In the genomic region with DNA sequence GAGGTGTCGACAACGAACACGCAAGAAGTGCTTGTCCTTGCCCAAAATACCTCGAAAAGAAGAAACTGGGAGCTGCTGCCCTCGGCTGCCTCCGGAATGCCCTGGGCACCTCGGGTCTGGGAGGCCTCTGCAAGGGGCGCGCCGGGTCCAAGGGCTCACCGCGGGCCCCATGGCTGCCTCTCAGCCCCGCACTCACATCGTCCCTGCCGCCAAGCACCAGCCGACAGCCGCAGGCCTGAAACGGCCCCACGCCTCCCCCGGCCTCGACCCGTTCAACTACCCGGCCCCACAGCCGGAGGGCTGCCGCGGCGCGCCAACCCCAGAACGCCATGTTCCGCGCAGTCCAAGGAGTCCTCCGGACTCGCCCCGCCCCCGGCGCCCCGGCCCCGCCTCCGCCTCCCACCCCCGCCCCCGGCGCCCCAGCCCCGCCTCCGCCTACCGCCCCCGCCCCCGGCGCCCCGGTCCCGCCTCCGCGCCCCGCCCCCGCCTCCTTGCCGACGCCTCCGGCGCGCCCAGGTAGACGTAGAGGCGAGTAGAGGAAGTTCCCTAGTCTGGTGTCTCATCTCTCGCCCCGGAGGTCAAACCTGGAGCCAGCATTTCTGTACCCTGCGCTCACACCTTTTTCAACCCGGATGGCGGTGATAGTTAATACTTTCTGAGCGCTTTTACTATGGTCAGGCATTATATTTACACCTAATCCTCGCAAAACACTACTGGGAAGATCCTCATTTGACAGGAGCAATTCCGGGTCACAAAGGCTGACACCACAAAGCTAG, we compare ENCODE assay signal across 1 cellular context.
A peak's percentile ranks its signal among the peaks of the same experiment; 100 is the strongest.
TF ChIP-seq lines count a peak whose summit lies in the region.

TSS of gene SIRT3 (minus strand) at position 345 of the 776 bp plus-strand sequence. CDS start at position 331, 14 bp downstream.

TF ChIP-seq in HepG2, 621 proteins besides CTCF, POLR2A, EP300 and RAD21 (continued from another document and continues in another):
- TF ChIP-seq, protein P1, sequence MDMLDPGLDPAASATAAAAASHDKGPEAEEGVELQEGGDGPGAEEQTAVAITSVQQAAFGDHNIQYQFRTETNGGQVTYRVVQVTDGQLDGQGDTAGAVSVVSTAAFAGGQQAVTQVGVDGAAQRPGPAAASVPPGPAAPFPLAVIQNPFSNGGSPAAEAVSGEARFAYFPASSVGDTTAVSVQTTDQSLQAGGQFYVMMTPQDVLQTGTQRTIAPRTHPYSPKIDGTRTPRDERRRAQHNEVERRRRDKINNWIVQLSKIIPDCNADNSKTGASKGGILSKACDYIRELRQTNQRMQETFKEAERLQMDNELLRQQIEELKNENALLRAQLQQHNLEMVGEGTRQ (IDR thresholded peaks at IDR 0.05; ENCODE audit: low read depth, low read length) = no peak
- TF ChIP-seq, protein P1 (CRISPR knock-in tag; IDR thresholded peaks at IDR 0.05; ENCODE audit: borderline replicate concordance) = peak; percentile 10; the same call in 1 of the 2 replicates
- TF ChIP-seq ZNF225 (CRISPR knock-in tag; IDR thresholded peaks at IDR 0.05) = no peak
- 0 out of 2 replicates have a peak, but pooled peaks have one; percentile 32 for TF ChIP-seq KDM3A (CRISPR knock-in tag; IDR thresholded peaks at IDR 0.05; ENCODE audit: low read depth)
- TF ChIP-seq ZNF614 (CRISPR knock-in tag; IDR thresholded peaks at IDR 0.05; ENCODE audit: borderline replicate concordance) = no peak
- TF ChIP-seq, protein P2, sequence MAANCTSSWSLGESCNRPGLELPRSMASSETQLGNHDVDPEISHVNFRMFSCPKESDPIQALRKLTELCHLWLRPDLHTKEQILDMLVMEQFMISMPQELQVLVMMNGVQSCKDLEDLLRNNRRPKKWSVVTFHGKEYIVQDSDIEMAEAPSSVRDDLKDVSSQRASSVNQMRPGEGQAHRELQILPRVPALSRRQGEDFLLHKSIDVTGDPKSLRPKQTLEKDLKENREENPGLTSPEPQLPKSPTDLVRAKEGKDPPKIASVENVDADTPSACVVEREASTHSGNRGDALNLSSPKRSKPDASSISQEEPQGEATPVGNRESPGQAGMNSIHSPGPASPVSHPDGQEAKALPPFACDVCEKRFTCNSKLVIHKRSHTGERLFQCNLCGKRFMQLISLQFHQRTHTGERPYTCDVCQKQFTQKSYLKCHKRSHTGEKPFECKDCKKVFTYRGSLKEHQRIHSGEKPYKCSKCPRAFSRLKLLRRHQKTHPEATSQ (CRISPR knock-in tag; IDR thresholded peaks at IDR 0.05; ENCODE audit: borderline replicate concordance) = no peak
- no peak; the same call in 1 of the 2 replicates for TF ChIP-seq ZNF367 (CRISPR knock-in tag; IDR thresholded peaks at IDR 0.05; ENCODE audit: borderline replicate concordance)
- TF ChIP-seq AHDC1 (CRISPR knock-in tag; IDR thresholded peaks at IDR 0.05; ENCODE audit: borderline replicate concordance) = no peak
- TF ChIP-seq, protein P3, sequence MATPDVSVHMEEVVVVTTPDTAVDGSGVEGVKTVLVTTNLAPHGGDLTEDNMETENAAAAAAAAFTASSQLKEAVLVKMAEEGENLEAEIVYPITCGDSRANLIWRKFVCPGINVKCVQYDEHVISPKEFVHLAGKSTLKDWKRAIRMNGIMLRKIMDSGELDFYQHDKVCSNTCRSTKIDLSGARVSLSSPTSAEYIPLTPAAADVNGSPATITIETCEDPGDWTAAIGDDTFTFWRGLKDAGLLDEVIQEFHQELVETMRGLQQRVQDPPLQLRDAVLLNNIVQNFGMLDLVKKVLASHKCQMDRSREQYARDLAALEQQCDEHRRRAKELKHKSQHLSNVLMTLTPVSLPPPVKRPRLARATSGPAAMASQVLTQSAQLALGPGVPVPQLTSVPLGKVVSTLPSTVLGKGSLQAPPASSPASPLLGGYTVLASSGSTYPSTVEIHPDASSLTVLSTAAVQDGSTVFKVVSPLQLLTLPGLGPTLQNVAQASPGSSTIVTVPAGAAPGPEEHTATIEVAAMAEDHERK (CRISPR knock-in tag; IDR thresholded peaks at IDR 0.05; ENCODE audit: low read depth) = no peak
- TF ChIP-seq JUN (CRISPR knock-in tag; IDR thresholded peaks at IDR 0.05) = no peak; the same call in 1 of the 2 replicates
- peak; percentile 71; the same call in 1 of the 2 replicates for TF ChIP-seq ZNF564 (CRISPR knock-in tag; IDR thresholded peaks at IDR 0.05)
- no peak for TF ChIP-seq JUND (CRISPR knock-in tag; IDR thresholded peaks at IDR 0.05)
- no peak for TF ChIP-seq HDAC1 (CRISPR knock-in tag; IDR thresholded peaks at IDR 0.05)
- no peak for TF ChIP-seq ZNF549 (CRISPR knock-in tag; IDR thresholded peaks at IDR 0.05)
- TF ChIP-seq FOSL2 (CRISPR knock-in tag; IDR thresholded peaks at IDR 0.05) = no peak; the same call in 1 of the 2 replicates
- no peak for TF ChIP-seq ZFP36L2 (CRISPR knock-in tag; IDR thresholded peaks at IDR 0.05)
- TF ChIP-seq SMARCC2 (IDR thresholded peaks at IDR 0.05) = no peak
- TF ChIP-seq, protein P4, sequence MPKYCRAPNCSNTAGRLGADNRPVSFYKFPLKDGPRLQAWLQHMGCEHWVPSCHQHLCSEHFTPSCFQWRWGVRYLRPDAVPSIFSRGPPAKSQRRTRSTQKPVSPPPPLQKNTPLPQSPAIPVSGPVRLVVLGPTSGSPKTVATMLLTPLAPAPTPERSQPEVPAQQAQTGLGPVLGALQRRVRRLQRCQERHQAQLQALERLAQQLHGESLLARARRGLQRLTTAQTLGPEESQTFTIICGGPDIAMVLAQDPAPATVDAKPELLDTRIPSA (CRISPR knock-in tag; IDR thresholded peaks at IDR 0.05; ENCODE audit: borderline replicate concordance) = 0 out of 2 replicates have a peak, but pooled peaks have one; percentile 67
- TF ChIP-seq ZNF326 (CRISPR knock-in tag; IDR thresholded peaks at IDR 0.05; ENCODE audit: borderline replicate concordance) = no peak
- peak; percentile 10; the same call in 1 of the 2 replicates for TF ChIP-seq GATA4 (IDR thresholded peaks at IDR 0.05; ENCODE audit: borderline replicate concordance, low read depth)
- no peak; the same call in 1 of the 2 replicates for TF ChIP-seq KAT7 (CRISPR knock-in tag; IDR thresholded peaks at IDR 0.05; ENCODE audit: borderline replicate concordance)
- 0 out of 2 replicates have a peak, but pooled peaks have one; percentile 57 for TF ChIP-seq E2F2 (CRISPR knock-in tag; IDR thresholded peaks at IDR 0.05; ENCODE audit: borderline replicate concordance)
- no peak for TF ChIP-seq ZNF232 (CRISPR knock-in tag; IDR thresholded peaks at IDR 0.05; ENCODE audit: borderline replicate concordance)
- TF ChIP-seq SKI (IDR thresholded peaks at IDR 0.05; ENCODE audit: partially characterized antibody) = peak; percentile 48
- no peak for TF ChIP-seq ZNF839 (CRISPR knock-in tag; IDR thresholded peaks at IDR 0.05; ENCODE audit: borderline replicate concordance)
- no peak for TF ChIP-seq ZSCAN30 (CRISPR knock-in tag; IDR thresholded peaks at IDR 0.05)
- TF ChIP-seq ELF4 (CRISPR knock-in tag; IDR thresholded peaks at IDR 0.05; ENCODE audit: borderline replicate concordance) = no peak
- TF ChIP-seq, protein P5, sequence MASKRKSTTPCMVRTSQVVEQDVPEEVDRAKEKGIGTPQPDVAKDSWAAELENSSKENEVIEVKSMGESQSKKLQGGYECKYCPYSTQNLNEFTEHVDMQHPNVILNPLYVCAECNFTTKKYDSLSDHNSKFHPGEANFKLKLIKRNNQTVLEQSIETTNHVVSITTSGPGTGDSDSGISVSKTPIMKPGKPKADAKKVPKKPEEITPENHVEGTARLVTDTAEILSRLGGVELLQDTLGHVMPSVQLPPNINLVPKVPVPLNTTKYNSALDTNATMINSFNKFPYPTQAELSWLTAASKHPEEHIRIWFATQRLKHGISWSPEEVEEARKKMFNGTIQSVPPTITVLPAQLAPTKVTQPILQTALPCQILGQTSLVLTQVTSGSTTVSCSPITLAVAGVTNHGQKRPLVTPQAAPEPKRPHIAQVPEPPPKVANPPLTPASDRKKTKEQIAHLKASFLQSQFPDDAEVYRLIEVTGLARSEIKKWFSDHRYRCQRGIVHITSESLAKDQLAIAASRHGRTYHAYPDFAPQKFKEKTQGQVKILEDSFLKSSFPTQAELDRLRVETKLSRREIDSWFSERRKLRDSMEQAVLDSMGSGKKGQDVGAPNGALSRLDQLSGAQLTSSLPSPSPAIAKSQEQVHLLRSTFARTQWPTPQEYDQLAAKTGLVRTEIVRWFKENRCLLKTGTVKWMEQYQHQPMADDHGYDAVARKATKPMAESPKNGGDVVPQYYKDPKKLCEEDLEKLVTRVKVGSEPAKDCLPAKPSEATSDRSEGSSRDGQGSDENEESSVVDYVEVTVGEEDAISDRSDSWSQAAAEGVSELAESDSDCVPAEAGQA (IDR thresholded peaks at IDR 0.05; ENCODE audit: low read depth) = peak; percentile 4; the same call in 1 of the 2 replicates
- TF ChIP-seq, protein P5 (CRISPR knock-in tag; IDR thresholded peaks at IDR 0.05; ENCODE audit: borderline replicate concordance) = no peak
- no peak for TF ChIP-seq ZMAT3 (CRISPR knock-in tag; conservative IDR thresholded peaks at IDR 0.05)
- TF ChIP-seq ZEB1 (IDR thresholded peaks at IDR 0.05; ENCODE audit: insufficient replicate concordance, low read depth) = peak; percentile 24
- TF ChIP-seq, protein P6, sequence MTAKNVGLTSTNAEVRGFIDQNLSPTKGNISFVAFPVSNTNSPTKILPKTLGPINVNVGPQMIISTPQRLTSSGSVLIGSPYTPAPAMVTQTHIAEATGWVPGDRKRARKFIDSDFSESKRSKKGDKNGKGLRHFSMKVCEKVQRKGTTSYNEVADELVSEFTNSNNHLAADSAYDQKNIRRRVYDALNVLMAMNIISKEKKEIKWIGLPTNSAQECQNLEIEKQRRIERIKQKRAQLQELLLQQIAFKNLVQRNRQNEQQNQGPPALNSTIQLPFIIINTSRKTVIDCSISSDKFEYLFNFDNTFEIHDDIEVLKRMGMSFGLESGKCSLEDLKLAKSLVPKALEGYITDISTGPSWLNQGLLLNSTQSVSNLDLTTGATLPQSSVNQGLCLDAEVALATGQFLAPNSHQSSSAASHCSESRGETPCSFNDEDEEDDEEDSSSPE (CRISPR knock-in tag; IDR thresholded peaks at IDR 0.05) = no peak; the same call in 1 of the 2 replicates
- TF ChIP-seq MIXL1 (CRISPR knock-in tag; IDR thresholded peaks at IDR 0.05) = no peak
- peak; percentile 51 for TF ChIP-seq GABPA (IDR thresholded peaks at IDR 0.05; ENCODE audit: low read depth, low read length)
- no peak for TF ChIP-seq GABPA (CRISPR knock-in tag; IDR thresholded peaks at IDR 0.05; ENCODE audit: low read depth)
- peak; percentile 79 for TF ChIP-seq ASH2L (IDR thresholded peaks at IDR 0.05; ENCODE audit: insufficient read length, low read depth, low read length)
